In genomic region chr20:50930139-50931047, GRCh38 we compare ENCODE assay signal across 1 cellular context.
TF ChIP-seq lines count a peak whose summit lies in the region.

No MANE protein-coding gene starts in this region.

TF ChIP-seq in HepG2, 621 proteins besides CTCF, POLR2A, EP300 and RAD21 (continued from another document):
- TF ChIP-seq ZNF142 (CRISPR knock-in tag; IDR thresholded peaks at IDR 0.05) (no peak), BHLHE40 (IDR thresholded peaks at IDR 0.05; ENCODE audit: low read length) (no peak), HOXA3 (CRISPR knock-in tag; IDR thresholded peaks at IDR 0.05) (no peak), MAX (IDR thresholded peaks at IDR 0.05) (0 out of 2 replicates have a peak, but pooled peaks have one; percentile 2), ZNF660 (CRISPR knock-in tag; IDR thresholded peaks at IDR 0.05; ENCODE audit: borderline replicate concordance, low read depth) (no peak), BCL3 (CRISPR knock-in tag; IDR thresholded peaks at IDR 0.05) (0 out of 2 replicates have a peak, but pooled peaks have one; percentile 66), NCOA2 (CRISPR knock-in tag; IDR thresholded peaks at IDR 0.05) (no peak), ZSCAN20 (CRISPR knock-in tag; IDR thresholded peaks at IDR 0.05; ENCODE audit: borderline replicate concordance) (no peak), MNT (IDR thresholded peaks at IDR 0.05) (no peak), SMAD3 (CRISPR knock-in tag; IDR thresholded peaks at IDR 0.05) (no peak), ZNF629 (CRISPR knock-in tag; conservative IDR thresholded peaks at IDR 0.05) (no peak), HNRNPLL (IDR thresholded peaks at IDR 0.05; ENCODE audit: low read depth, low read length, poor library complexity, severe bottlenecking) (peak; percentile 14), KLF16 (CRISPR knock-in tag; IDR thresholded peaks at IDR 0.05) (no peak), SP5 (CRISPR knock-in tag; IDR thresholded peaks at IDR 0.05; ENCODE audit: borderline replicate concordance, low read depth) (no peak), DNMT3B (CRISPR knock-in tag; conservative IDR thresholded peaks at IDR 0.05) (no peak), RXRA (CRISPR knock-in tag; IDR thresholded peaks at IDR 0.05) (no peak; the same call in 1 of the 2 replicates), ZNF766 (CRISPR knock-in tag; IDR thresholded peaks at IDR 0.05; ENCODE audit: borderline replicate concordance) (peak; percentile 36; the same call in 1 of the 2 replicates), ZNF607 (CRISPR knock-in tag; IDR thresholded peaks at IDR 0.05; ENCODE audit: borderline replicate concordance) (0 out of 2 replicates have a peak, but pooled peaks have one; percentile 43), MTA1 (CRISPR knock-in tag; IDR thresholded peaks at IDR 0.05; ENCODE audit: borderline replicate concordance) (no peak), MYC (CRISPR knock-in tag; IDR thresholded peaks at IDR 0.05; ENCODE audit: borderline replicate concordance) (peak; percentile 49), STAT6 (CRISPR knock-in tag; IDR thresholded peaks at IDR 0.05; ENCODE audit: borderline replicate concordance) (no peak), RBM39 (IDR thresholded peaks at IDR 0.05; ENCODE audit: low read depth, low read length, poor library complexity, severe bottlenecking) (peak; percentile 15), SNRNP70 (IDR thresholded peaks at IDR 0.05; ENCODE audit: low read depth, low read length) (no peak), ZNF329 (CRISPR knock-in tag; IDR thresholded peaks at IDR 0.05; ENCODE audit: low read depth) (no peak), ZNF343 (CRISPR knock-in tag; IDR thresholded peaks at IDR 0.05) (no peak), GABPB1 (CRISPR knock-in tag; IDR thresholded peaks at IDR 0.05) (peak; percentile 44; the same call in 1 of the 2 replicates), NR3C1 (CRISPR knock-in tag; IDR thresholded peaks at IDR 0.05) (no peak), HMGXB4 (CRISPR knock-in tag; IDR thresholded peaks at IDR 0.05; ENCODE audit: borderline replicate concordance in 1 of 2, low read depth in 1 of 2) (no peak; a peak in 1 of 4 replicates), ZNF704 (CRISPR knock-in tag; IDR thresholded peaks at IDR 0.05; ENCODE audit: borderline replicate concordance) (no peak), TRIM22 (IDR thresholded peaks at IDR 0.05) (no peak), ZNF180 (CRISPR knock-in tag; IDR thresholded peaks at IDR 0.05; ENCODE audit: borderline replicate concordance, low read depth) (no peak), RELA (CRISPR knock-in tag; IDR thresholded peaks at IDR 0.05) (no peak), SNAI1 (CRISPR knock-in tag; IDR thresholded peaks at IDR 0.05; ENCODE audit: borderline replicate concordance) (no peak), SP2 (CRISPR knock-in tag; IDR thresholded peaks at IDR 0.05) (no peak), JUNB (CRISPR knock-in tag; IDR thresholded peaks at IDR 0.05; ENCODE audit: borderline replicate concordance) (no peak), RBAK (CRISPR knock-in tag; IDR thresholded peaks at IDR 0.05) (no peak)
